Comparison of ENCODE assay signal across 8 cellular contexts in the genomic region with DNA sequence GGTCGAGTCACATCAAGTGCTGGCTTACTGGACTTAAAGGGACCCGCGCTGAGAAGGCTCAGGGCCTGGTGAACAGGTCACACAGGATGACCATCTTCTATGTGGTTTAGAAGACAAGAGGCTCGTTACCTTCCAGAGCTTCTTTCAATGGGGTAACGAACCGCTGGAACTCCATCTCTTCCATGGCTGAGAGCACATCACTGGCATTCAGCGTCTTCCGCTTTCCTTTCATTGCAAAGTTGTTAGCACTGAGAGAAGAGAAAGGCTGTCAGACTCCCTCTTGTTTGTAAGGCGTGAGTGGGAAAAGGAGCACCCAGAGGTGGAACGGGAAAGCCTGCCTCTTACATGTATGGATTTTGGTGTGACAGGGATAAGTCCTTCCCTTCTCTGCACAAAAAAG. TPM values are rescaled to one million over a fixed set of nuclear protein-coding genes. Genes with fewer than 3 reads are reported as not detected.
A peak's percentile ranks its signal among the peaks of the same experiment; 100 is the strongest.
DNase-seq lines count a peak whose midpoint lies in the region; ATAC-seq, FAIRE-seq and TF ChIP-seq lines count a peak whose summit lies in the region.

No MANE protein-coding gene starts in this region.

- no peak for TF ChIP-seq RAD21 in GM12878 (IDR thresholded peaks at IDR 0.05; ENCODE audit: insufficient read depth, low read depth, low read length)

- no peak for FAIRE-seq in GM12878 (lab: Jason Lieb, UNC)

- H3K4me3 ChIP-seq in heart left ventricle (peak overlapping the region; percentile 61 to 97 (median 80)), GM12878 (peak overlapping the region; percentile 92), lung (peak overlapping the region; percentile 99), uterus (peak overlapping the region; percentile 75 to 94)

- H3K9me3 ChIP-seq in heart left ventricle, result no peaks in the 10 kb centered on the region
- H3K9me3 ChIP-seq in GM12878 (replicated peaks; ENCODE audit: control insufficient read depth, insufficient read depth, low read length), result no peaks in the 10 kb centered on the region
- H3K9me3 ChIP-seq in lung (ENCODE audit: control insufficient read depth in 2 of 2, insufficient read depth in 1 of 2, low read length in 1 of 2), result no peaks in the 10 kb centered on the region
- no peaks in the 10 kb centered on the region for H3K9me3 ChIP-seq in uterus

- BruUV-seq in GM12878 (replicated peaks; lab: Mats Ljungman, UMichigan), result no TSS peak

- H3K79me2 ChIP-seq in GM12878 (ENCODE audit: control insufficient read depth, insufficient read depth, low read length), result peaks cover 19% of the 10 kb centered on the region

- H3K4me1 ChIP-seq in heart left ventricle (peaks cover 0 to 31% (median 12%) of the 10 kb centered on the region in 12 donors), GM12878 (ENCODE audit: control insufficient read depth, insufficient read depth, low read length) (peaks cover 16% of the 10 kb centered on the region; the same call in 1 of the 2 replicates), lung (ENCODE audit: control insufficient read depth in 2 of 2, insufficient read depth in 2 of 2, low read length in 2 of 2) (peaks cover 0 to 1% of the 10 kb centered on the region in 2 donors), uterus (no peaks in the 10 kb centered on the region)

- peak overlapping the region in 11 of 12 donors; percentile 85 to 99 (median 97) for H3K27ac ChIP-seq in heart left ventricle
- peak overlapping the region; percentile 98 for H3K27ac ChIP-seq in GM12878 (ENCODE audit: control insufficient read depth, insufficient read depth)
- H3K27ac ChIP-seq in lung (ENCODE audit: low read depth in 1 of 2, low read length in 1 of 2), result peak overlapping the region; percentile 91 to 95
- H3K27ac ChIP-seq in uterus, result peak overlapping the region; percentile 96 to 97

- CTCF ChIA-PET in GM12878 (lab: Yijun Ruan, JAX), result interaction anchor here (0.6 to 5.3 kb wide), 15 partner anchors 9 to 309 kb away, joined by 3 to 72 read pairs (median 4); partner anchors contain the start of genes ALAD, CDC26, PRPF4 and WDR31

- H3K36me3 ChIP-seq in heart left ventricle (peaks cover 0 to 23% (median 18%) of the 10 kb centered on the region in 9 donors), GM12878 (ENCODE audit: control insufficient read depth in 2 of 2, insufficient read depth in 2 of 2, low read length in 1 of 2) (peaks cover 0 to 10% of the 10 kb centered on the region in 2 experiments; a peak in 1 of 4 replicates), lung (ENCODE audit: control insufficient read depth in 2 of 2, insufficient read depth in 2 of 2, low read length in 2 of 2) (peaks cover 4 to 5% of the 10 kb centered on the region in 2 donors), uterus (no peaks in the 10 kb centered on the region)

- in situ Hi-C loops in GM12878 (cut with MboI), result loop anchor here (5.0 kb wide), 1 partner anchor 137 kb away; no protein-coding TSS in a partner anchor

- TF ChIP-seq CTCF in heart left ventricle (IDR thresholded peaks at IDR 0.05) (no peak), GM12878 (IDR thresholded peaks at IDR 0.05 in 2 of 3, conservative IDR thresholded peaks at IDR 0.05 in 1 of 3; ENCODE audit: control insufficient read depth in 2 of 3, extremely low read depth in 1 of 3, insufficient read depth in 1 of 3, low read depth in 3 of 3, low read length in 3 of 3) (no peak), lung (IDR thresholded peaks at IDR 0.05; ENCODE audit: control extremely low read depth, extremely low read depth) (no peak), uterus (IDR thresholded peaks at IDR 0.05) (no peak)

- RAD21 ChIA-PET in GM12878 (lab: Charles Lee; ENCODE audit: unreplicated experiment), result interaction anchor here (0.6 to 2.5 kb wide), 18 partner anchors 9 to 248 kb away, joined by 3 to 16 read pairs (median 5); partner anchors contain the start of genes ALAD, CDC26 and PRPF4

- H3K27me3 ChIP-seq in heart left ventricle (no peaks in the 10 kb centered on the region), GM12878 (replicated peaks in 1 of 2; ENCODE audit: control insufficient read depth in 2 of 2, insufficient read depth in 2 of 2, low read length in 1 of 2) (no peaks in the 10 kb centered on the region), lung (ENCODE audit: control insufficient read depth, insufficient read depth) (no peaks in the 10 kb centered on the region), uterus (no peaks in the 10 kb centered on the region)

- TF ChIP-seq POLR2A in heart left ventricle (IDR thresholded peaks at IDR 0.05) (no peak), GM12878 (IDR thresholded peaks at IDR 0.05; ENCODE audit: low read depth, low read length) (no peak), uterus (IDR thresholded peaks at IDR 0.05) (no peak)

- peak overlapping the region; percentile 81 for H3K4me2 ChIP-seq in GM12878 (ENCODE audit: control insufficient read depth, insufficient read depth)

- no peak for TF ChIP-seq EP300 in GM12878 (IDR thresholded peaks at IDR 0.05; ENCODE audit: borderline replicate concordance in 1 of 2, control insufficient read depth in 1 of 2, low read depth in 2 of 2, low read length in 2 of 2)

- H4K20me1 ChIP-seq in GM12878 (ENCODE audit: control insufficient read depth, insufficient read depth), result no peaks in the 10 kb centered on the region

- SMC1A ChIA-PET in GM12878 (lab: Charles Lee; ENCODE audit: uncharacterized antibody, unreplicated experiment), result interaction anchor here (0.9 to 1.4 kb wide), 8 partner anchors 11 to 137 kb away, joined by 3 to 10 read pairs (median 4); partner anchors contain the start of genes CDC26 and PRPF4

- DNase-seq in heart left ventricle (no peak), left ventricle myocardium superior (no peak), GM12878 (ENCODE audit: low read depth, low spot score) (no peak), lung (ENCODE audit: low spot score) (no peak), uterus (no peak), COLO668 (lab: John Stamatoyannopoulos, UW; ENCODE audit: unreplicated experiment) (no peak)

- ATAC-seq in heart left ventricle (no peak), left ventricle myocardium superior (no peak), GM12878 (no peak), lung (ENCODE audit: insufficient read depth, low FRiP score) (no peak), GM21619 (IDR thresholded peaks at IDR 0.05; ENCODE audit: unreplicated experiment) (no peak), GM21515 (IDR thresholded peaks at IDR 0.05; ENCODE audit: unreplicated experiment) (no peak)

- WGBS in heart left ventricle, 4 donors, result 42 to 49% (median 47%) methylated on average over 10 of the region's 10 CpGs
- WGBS in GM12878 (ENCODE audit: insufficient coverage, insufficient replicate concordance, low lambda C conversion rate, missing lambda C conversion rate), result 20% methylated on average over 10 of the region's 10 CpGs
- WGBS in lung, 2 donors, result 40 to 43% methylated on average over 10 of the region's 10 CpGs

- H3K9ac ChIP-seq in GM12878 (ENCODE audit: control insufficient read depth, insufficient read depth, low read length), result peak overlapping the region; percentile 93

- no peak overlapping the region for H2AFZ ChIP-seq in GM12878 (ENCODE audit: control insufficient read depth, low read depth, low read length)

- intact Hi-C loops in heart left ventricle (cut with DNase I), result loop anchor here in 5 of 10 donors (5.0 to 10.0 kb wide), 3 partner anchors 97 to 135 kb away; partner anchors contain the start of genes CDC26 (in 4 of the 5) and PRPF4 (in 4 of the 5)
- intact Hi-C loops in left ventricle myocardium superior (cut with micrococcal nuclease), result no loop called here
- intact Hi-C loops in GM12878 (cut with micrococcal nuclease; ENCODE audit: unreplicated experiment), result loop anchor here (10.0 kb wide), 2 partner anchors 195 to 1045 kb away; no protein-coding TSS in a partner anchor
- intact Hi-C loops in uterus (cut with DNase I; ENCODE audit: low total_unique reads), result loop anchor here (10.0 kb wide), 1 partner anchor 135 kb away; the partner anchor contains the start of genes CDC26 and PRPF4

- POLR2A ChIA-PET in GM12878 (lab: Charles Lee), result interaction anchor here (0.6 to 2.6 kb wide), 12 partner anchors 8 to 193 kb away, joined by 3 to 18 read pairs (median 4); partner anchors contain the start of genes ALAD, CDC26 and PRPF4

RNA-seq across cellular contexts. Expression of gene POLE3, which starts 1.0 kb away (rescaled TPM):
- 10 to 100 TPM; 18.7 to 31.2 (median 24.3) TPM for total RNA-seq in heart left ventricle
- 10 to 100 TPM; 14.9 to 72.4 TPM for polyA plus RNA-seq in heart left ventricle
- total RNA-seq in left ventricle myocardium superior, result 25.1 TPM
- total RNA-seq in GM12878 (2013; cell fraction: nucleolus; rRNA removed), result 15.4 and 16.1 TPM in 2 replicates
- 75.9 and 90.5 TPM in 2 replicates for total RNA-seq in GM12878 (2014; rRNA removed)
- 76.5 and 85.2 TPM in 2 replicates for total RNA-seq in GM12878 (2014; rRNA removed; fragmentation: Illumina TruSeq; extraction: Trizol)
- total RNA-seq in GM12878 (2021), result 58.3 and 59.0 TPM in 2 replicates
- 41.6 TPM for polyA plus RNA-seq in GM12878 (2011; ENCODE audit: low read depth)
- 84.4 and 99.3 TPM in 2 replicates for polyA plus RNA-seq in GM12878 (2011; rRNA removed)
- 65.7 and 66.3 TPM in 2 replicates for polyA plus RNA-seq in GM12878 (2011; cell fraction: cytosol; rRNA removed)
- polyA plus RNA-seq in GM12878 (2011; cell fraction: nucleus; rRNA removed), result 29.5 and 36.3 TPM in 2 replicates
- 37.0 and 42.4 TPM in 2 replicates for polyA plus RNA-seq in GM12878 (2012)
- polyA plus RNA-seq in GM12878 (2014; fragmentation: Illumina TruSeq; extraction: Trizol), result 116 and 127 TPM in 2 replicates
- polyA plus RNA-seq in GM12878 (2014; fragmentation: Nextera tagmentation; extraction: Ambion mirVana), result 10 to 100 TPM; 40.8 to 65.9 TPM
- polyA plus RNA-seq in GM12878 (2014; rRNA removed), result 63.6 and 63.9 TPM in 2 replicates
- polyA plus RNA-seq in GM12878 (2016; fragmentation: Nextera tagmentation; extraction: Ambion mirVana), result 100 to 1,000 TPM in 1 of 2 experiments, 10 to 100 TPM in 1; 98.3 to 101 TPM
- polyA minus RNA-seq in GM12878 (2011; rRNA and poly(A)+ RNA removed), result 35.8 and 39.2 TPM in 2 replicates
- polyA minus RNA-seq in GM12878 (2011; cell fraction: cytosol; rRNA and poly(A)+ RNA removed), result 11.5 and 14.5 TPM in 2 replicates
- 12.2 and 18.4 TPM in 2 replicates for polyA minus RNA-seq in GM12878 (2011; cell fraction: nucleus; rRNA and poly(A)+ RNA removed)
- total RNA-seq in lung, result 10 to 100 TPM; 25.9 to 31.0 TPM
- polyA plus RNA-seq in lung, result 10 to 100 TPM; 21.7 to 42.9 TPM
- total RNA-seq in uterus, result 10 to 100 TPM in 3 of 4 donors, 1 to 10 TPM in 1; 6.5 to 46.4 (median 20.4) TPM

RNA-seq across cellular contexts. Expression of gene C9orf43, which starts 1.1 kb away (rescaled TPM):
- total RNA-seq in heart left ventricle (under 1 TPM in 4 of 9 donors, not detected in 5; 0.14 to 0.93 (median 0.49) TPM), left ventricle myocardium superior (0.12 TPM), GM12878 (2014; rRNA removed) (0.65 and 0.68 TPM in 2 replicates), GM12878 (2014; rRNA removed; fragmentation: Illumina TruSeq; extraction: Trizol) (0.54 and 0.64 TPM in 2 replicates), GM12878 (2021) (0.35 and 0.56 TPM in 2 replicates), lung (1 to 10 TPM in 1 of 2 donors, under 1 TPM in 1; 0.74 to 1.2 TPM), uterus (1 to 10 TPM in 1 of 4 donors, under 1 TPM in 2, not detected in 1; 0.21 to 3.3 (median 0.58) TPM)
- polyA plus RNA-seq in heart left ventricle (under 1 TPM; 0.15 to 0.27 TPM), GM12878 (2011; rRNA removed) (0.36 and 0.62 TPM in 2 replicates), GM12878 (2014; fragmentation: Illumina TruSeq; extraction: Trizol) (0.68 and 0.87 TPM in 2 replicates), GM12878 (2014; fragmentation: Nextera tagmentation; extraction: Ambion mirVana) (under 1 TPM; 0.23 to 0.51 TPM), GM12878 (2014; rRNA removed) (0.74 and 0.79 TPM in 2 replicates), GM12878 (2016; fragmentation: Nextera tagmentation; extraction: Ambion mirVana) (under 1 TPM; 0.08 to 0.31 TPM), lung (under 1 TPM; 0.27 to 0.28 TPM)
- total RNA-seq in GM12878 (2013; cell fraction: nucleolus; rRNA removed), result 0.86 and 1.8 TPM in 2 replicates
- 0.20 TPM for polyA plus RNA-seq in GM12878 (2011; ENCODE audit: low read depth)
- polyA plus RNA-seq in GM12878 (2011; cell fraction: cytosol; rRNA removed), result 0.33 and 0.45 TPM in 2 replicates
- polyA plus RNA-seq in GM12878 (2011; cell fraction: nucleus; rRNA removed), result 0.51 and 0.59 TPM in 2 replicates
- polyA plus RNA-seq in GM12878 (2012), result 0.65 and 0.73 TPM in 2 replicates
- polyA minus RNA-seq in GM12878 (2011; rRNA and poly(A)+ RNA removed), result 1.2 TPM in 2 replicates
- polyA minus RNA-seq in GM12878 (2011; cell fraction: cytosol; rRNA and poly(A)+ RNA removed), result 0.42 TPM in 1 of 2 replicates, not detected in the other
- polyA minus RNA-seq in GM12878 (2011; cell fraction: nucleus; rRNA and poly(A)+ RNA removed), result 1.3 and 2.5 TPM in 2 replicates

RNA-seq across cellular contexts. Expression of gene ALAD, which starts 8.4 kb away (rescaled TPM):
- 100 to 1,000 TPM in 2 of 9 donors, 10 to 100 TPM in 7; 39.8 to 153 (median 91.8) TPM for total RNA-seq in heart left ventricle
- polyA plus RNA-seq in heart left ventricle, result 10 to 100 TPM; 51.1 to 74.3 TPM
- total RNA-seq in left ventricle myocardium superior, result 117 TPM
- 34.6 and 46.8 TPM in 2 replicates for total RNA-seq in GM12878 (2013; cell fraction: nucleolus; rRNA removed)
- 13.1 and 15.7 TPM in 2 replicates for total RNA-seq in GM12878 (2014; rRNA removed)
- total RNA-seq in GM12878 (2014; rRNA removed; fragmentation: Illumina TruSeq; extraction: Trizol), result 10.3 and 11.9 TPM in 2 replicates
- total RNA-seq in GM12878 (2021), result 20.2 and 21.6 TPM in 2 replicates
- polyA plus RNA-seq in GM12878 (2011; ENCODE audit: low read depth), result 13.2 TPM
- polyA plus RNA-seq in GM12878 (2011; rRNA removed), result 8.1 and 10.7 TPM in 2 replicates
- 9.4 and 10.4 TPM in 2 replicates for polyA plus RNA-seq in GM12878 (2011; cell fraction: cytosol; rRNA removed)
- polyA plus RNA-seq in GM12878 (2011; cell fraction: nucleus; rRNA removed), result 31.0 and 32.1 TPM in 2 replicates
- polyA plus RNA-seq in GM12878 (2012), result 16.8 and 19.2 TPM in 2 replicates
- 18.0 and 20.4 TPM in 2 replicates for polyA plus RNA-seq in GM12878 (2014; fragmentation: Illumina TruSeq; extraction: Trizol)
- 1 to 10 TPM; 2.4 to 3.9 TPM for polyA plus RNA-seq in GM12878 (2014; fragmentation: Nextera tagmentation; extraction: Ambion mirVana)
- 15.7 and 18.2 TPM in 2 replicates for polyA plus RNA-seq in GM12878 (2014; rRNA removed)
- 10 to 100 TPM; 11.6 to 13.8 TPM for polyA plus RNA-seq in GM12878 (2016; fragmentation: Nextera tagmentation; extraction: Ambion mirVana)
- polyA minus RNA-seq in GM12878 (2011; rRNA and poly(A)+ RNA removed), result 9.1 and 17.1 TPM in 2 replicates
- polyA minus RNA-seq in GM12878 (2011; cell fraction: cytosol; rRNA and poly(A)+ RNA removed), result 3.6 TPM in 2 replicates
- polyA minus RNA-seq in GM12878 (2011; cell fraction: nucleus; rRNA and poly(A)+ RNA removed), result 12.3 and 23.0 TPM in 2 replicates
- 10 to 100 TPM; 30.5 to 41.3 TPM for total RNA-seq in lung
- 10 to 100 TPM; 22.5 to 26.6 TPM for polyA plus RNA-seq in lung
- 10 to 100 TPM in 3 of 4 donors, 1 to 10 TPM in 1; 1.5 to 26.6 (median 16.1) TPM for total RNA-seq in uterus

RNA-seq across cellular contexts. Expression of gene HDHD3, which starts 32.7 kb away (rescaled TPM):
- 10 to 100 TPM; 11.7 to 53.8 (median 19.4) TPM for total RNA-seq in heart left ventricle
- polyA plus RNA-seq in heart left ventricle, result 10 to 100 TPM; 16.2 to 49.0 TPM
- 9.9 TPM for total RNA-seq in left ventricle myocardium superior
- total RNA-seq in GM12878 (2013; cell fraction: nucleolus; rRNA removed), result 13.5 and 14.9 TPM in 2 replicates
- 25.7 and 25.9 TPM in 2 replicates for total RNA-seq in GM12878 (2014; rRNA removed)
- total RNA-seq in GM12878 (2014; rRNA removed; fragmentation: Illumina TruSeq; extraction: Trizol), result 12.1 and 12.4 TPM in 2 replicates
- 21.2 and 23.1 TPM in 2 replicates for total RNA-seq in GM12878 (2021)
- polyA plus RNA-seq in GM12878 (2011; ENCODE audit: low read depth), result 6.9 TPM
- 9.6 and 16.5 TPM in 2 replicates for polyA plus RNA-seq in GM12878 (2011; rRNA removed)
- polyA plus RNA-seq in GM12878 (2011; cell fraction: cytosol; rRNA removed), result 23.9 and 31.6 TPM in 2 replicates
- polyA plus RNA-seq in GM12878 (2011; cell fraction: nucleus; rRNA removed), result 17.6 TPM in 2 replicates
- 13.2 and 13.6 TPM in 2 replicates for polyA plus RNA-seq in GM12878 (2012)
- polyA plus RNA-seq in GM12878 (2014; fragmentation: Illumina TruSeq; extraction: Trizol), result 4.0 and 11.4 TPM in 2 replicates
- polyA plus RNA-seq in GM12878 (2014; fragmentation: Nextera tagmentation; extraction: Ambion mirVana), result 1 to 10 TPM; 1.3 to 6.5 TPM
- 29.4 and 29.9 TPM in 2 replicates for polyA plus RNA-seq in GM12878 (2014; rRNA removed)
- 10 to 100 TPM; 19.2 to 22.6 TPM for polyA plus RNA-seq in GM12878 (2016; fragmentation: Nextera tagmentation; extraction: Ambion mirVana)
- 11.0 and 17.0 TPM in 2 replicates for polyA minus RNA-seq in GM12878 (2011; rRNA and poly(A)+ RNA removed)
- 7.1 and 7.7 TPM in 2 replicates for polyA minus RNA-seq in GM12878 (2011; cell fraction: cytosol; rRNA and poly(A)+ RNA removed)
- 9.7 and 13.7 TPM in 2 replicates for polyA minus RNA-seq in GM12878 (2011; cell fraction: nucleus; rRNA and poly(A)+ RNA removed)
- total RNA-seq in lung, result 10 to 100 TPM; 17.0 to 20.9 TPM
- polyA plus RNA-seq in lung, result 10 to 100 TPM; 17.0 to 21.1 TPM
- total RNA-seq in uterus, result 10 to 100 TPM; 10.5 to 36.8 (median 20.4) TPM

RNA-seq across cellular contexts. Expression of gene RGS3, which starts 54.0 kb away (rescaled TPM):
- total RNA-seq in heart left ventricle (100 to 1,000 TPM; 107 to 214 (median 139) TPM), left ventricle myocardium superior (115 TPM), GM12878 (2014; rRNA removed) (35.1 and 37.5 TPM in 2 replicates), GM12878 (2014; rRNA removed; fragmentation: Illumina TruSeq; extraction: Trizol) (29.8 and 30.7 TPM in 2 replicates), GM12878 (2021) (42.6 and 42.7 TPM in 2 replicates), lung (10 to 100 TPM; 79.0 to 91.8 TPM), uterus (10 to 100 TPM; 16.2 to 75.6 (median 54.9) TPM)
- polyA plus RNA-seq in heart left ventricle (100 to 1,000 TPM in 1 of 2 donors, 10 to 100 TPM in 1; 93.4 to 120 TPM), GM12878 (2011; rRNA removed) (67.9 and 138 TPM in 2 replicates), GM12878 (2014; fragmentation: Illumina TruSeq; extraction: Trizol) (18.3 and 27.2 TPM in 2 replicates), GM12878 (2014; fragmentation: Nextera tagmentation; extraction: Ambion mirVana) (1 to 10 TPM; 2.9 to 3.6 TPM), GM12878 (2014; rRNA removed) (29.9 and 37.3 TPM in 2 replicates), GM12878 (2016; fragmentation: Nextera tagmentation; extraction: Ambion mirVana) (10 to 100 TPM; 26.2 to 27.8 TPM), lung (10 to 100 TPM; 43.0 to 68.8 TPM)
- 309 and 360 TPM in 2 replicates for total RNA-seq in GM12878 (2013; cell fraction: nucleolus; rRNA removed)
- polyA plus RNA-seq in GM12878 (2011; ENCODE audit: low read depth), result 17.6 TPM
- 166 and 203 TPM in 2 replicates for polyA plus RNA-seq in GM12878 (2011; cell fraction: cytosol; rRNA removed)
- 232 and 245 TPM in 2 replicates for polyA plus RNA-seq in GM12878 (2011; cell fraction: nucleus; rRNA removed)
- 26.3 and 45.6 TPM in 2 replicates for polyA plus RNA-seq in GM12878 (2012)
- polyA minus RNA-seq in GM12878 (2011; rRNA and poly(A)+ RNA removed), result 178 and 276 TPM in 2 replicates
- polyA minus RNA-seq in GM12878 (2011; cell fraction: cytosol; rRNA and poly(A)+ RNA removed), result 79.2 and 82.9 TPM in 2 replicates
- polyA minus RNA-seq in GM12878 (2011; cell fraction: nucleus; rRNA and poly(A)+ RNA removed), result 140 and 246 TPM in 2 replicates
